20 cellular contexts compared by ENCODE assay signal in genomic region chr13:37914781-37915391, GRCh38. TPM values are rescaled to one million over a fixed set of nuclear protein-coding genes. Genes with fewer than 3 reads are reported as not detected.
DNase-seq lines count a peak whose midpoint lies in the region; ATAC-seq and TF ChIP-seq lines count a peak whose summit lies in the region.
"Had no signal": no experiment of that assay in that cellular context is flagged by ENCODE, and none has a peak within 500 bp of the region (broad histone marks: within the 10 kb centered on the region; RNA-seq: fewer than 3 reads in every experiment).

No MANE protein-coding gene starts in this region.

- peak overlapping the region; percentile 61 for H3K14ac ChIP-seq in trophoblast cell (ENCODE audit: low read length)

- no peak overlapping the region for H2AFZ ChIP-seq in trophoblast cell (ENCODE audit: insufficient read depth, low read length, poor library complexity)

- no peak for TF ChIP-seq CTCF in RWPE1 (conservative IDR thresholded peaks at IDR 0.05; ENCODE audit: low read depth)

- H4K12ac ChIP-seq in trophoblast cell (ENCODE audit: low read depth, low read length): no peak overlapping the region

- H4K91ac ChIP-seq in trophoblast cell (ENCODE audit: low read depth, low read length): peak overlapping the region; percentile 47

- peak overlapping the region; percentile 68 for H2BK5ac ChIP-seq in trophoblast cell (ENCODE audit: low read depth, low read length, poor library complexity)

- H3K4me2 ChIP-seq in trophoblast cell (ENCODE audit: low read length): no peak overlapping the region
- H3K4me2 ChIP-seq: BLaER1 had no signal

- DNase-seq in HT1080 (ENCODE audit: low read depth) (peak; percentile 66), RWPE1 (ENCODE audit: low spot score) (peak; percentile 21), fibroblast of peridontal ligament (ENCODE audit: extremely low read depth) (peak; percentile 13), trophoblast cell (peak in 1 of 2 donors; percentile 16), NCI-H1694 (lab: John Stamatoyannopoulos, UW) (no peak), SHP77 treated with DMSO at 0.1 percent for 48 hours (lab: John Stamatoyannopoulos, UW) (no peak)
- DNase-seq: adrenal gland; glutamatergic neuron; HFFc6; KG1; kidney; midbrain; NCI-H1105; nucleus accumbens; right cardiac atrium; SIG-M5; stimulated activated CD4-positive, alpha-beta T cell treated with anti-CD3 and anti-CD28 coated beads, Interleukin-2, amount 100 ng/mL, for 24 hours; T-helper 2 cell had no signal

- no peaks in the 10 kb centered on the region for H3K9me3 ChIP-seq in trophoblast cell (ENCODE audit: insufficient read depth, low read depth, low read length)
- H3K9me3 ChIP-seq: adrenal gland had no signal

- H2BK12ac ChIP-seq in trophoblast cell (ENCODE audit: low read length): no peak overlapping the region

- H3K4me1 ChIP-seq in trophoblast cell (ENCODE audit: control insufficient read depth in 1 of 2, insufficient read depth in 2 of 2, low read length in 2 of 2): peaks cover 0 to 2% of the 10 kb centered on the region in 2 experiments
- H3K4me1 ChIP-seq: adrenal gland had no signal

- H3K4me3 ChIP-seq in trophoblast cell (ENCODE audit: low read depth, low read length): no peak overlapping the region
- H3K4me3 ChIP-seq: adrenal gland, BLaER1 had no signal

- no peak for ATAC-seq in GM19351 (IDR thresholded peaks at IDR 0.05; ENCODE audit: unreplicated experiment)
- ATAC-seq: right cardiac atrium had no signal

- no CpG with 5 or more reads among the region's 2 CpGs for WGBS in trophoblast cell (ENCODE audit: extremely low coverage, insufficient coverage, insufficient read length)

- peak overlapping the region; percentile 83 for H2BK120ac ChIP-seq in trophoblast cell (ENCODE audit: insufficient read depth, low read length, poor library complexity)

- no peaks in the 10 kb centered on the region for H3K79me2 ChIP-seq in trophoblast cell (ENCODE audit: control insufficient read depth, insufficient read depth, low read length, poor library complexity)

- no peak overlapping the region for H3K9ac ChIP-seq in trophoblast cell (ENCODE audit: low read length)
- H3K9ac ChIP-seq: BLaER1 had no signal

- no peaks in the 10 kb centered on the region for H3K36me3 ChIP-seq in trophoblast cell (ENCODE audit: control insufficient read depth in 1 of 2, insufficient read depth in 2 of 2, low read length in 2 of 2)
- H3K36me3 ChIP-seq: adrenal gland, BLaER1 had no signal

- H3K4ac ChIP-seq in trophoblast cell (ENCODE audit: low read depth, low read length): no peak overlapping the region

- H4K8ac ChIP-seq in trophoblast cell (ENCODE audit: low read depth, low read length): peak overlapping the region; percentile 19

- POLR2A ChIA-PET in RWPE1 (lab: Yijun Ruan, JAX; ENCODE audit: low non-redundant PET): no interaction called here

- peaks cover 2% of the 10 kb centered on the region for H3K79me1 ChIP-seq in trophoblast cell (ENCODE audit: low read length)

- no peak overlapping the region for H3K23ac ChIP-seq in trophoblast cell (ENCODE audit: low read length)

- no peak overlapping the region for H3K18ac ChIP-seq in trophoblast cell (ENCODE audit: low read length)

- no peak overlapping the region for H2AK5ac ChIP-seq in trophoblast cell (ENCODE audit: low read length)

- H3K27ac ChIP-seq in RWPE1 (no peak overlapping the region), trophoblast cell (ENCODE audit: low read depth, low read length) (no peak overlapping the region)
- H3K27ac ChIP-seq: adrenal gland, BLaER1 had no signal

- no peaks in the 10 kb centered on the region for H3K27me3 ChIP-seq in trophoblast cell (ENCODE audit: insufficient read depth, low read length)
- H3K27me3 ChIP-seq: adrenal gland, BLaER1 had no signal

- CTCF ChIA-PET in RWPE1 (lab: Yijun Ruan, JAX): interaction anchor here (0.6 to 0.7 kb wide), 3 partner anchors 200 to 363 kb away, joined by 3 to 6 read pairs (median 6); no protein-coding TSS in a partner anchor

RNA-seq across cellular contexts. Expression of gene TRPC4, which starts 45.3 kb away (rescaled TPM):
- total RNA-seq in HT1080 (2014; rRNA removed; shearing (Covaris generic)): 0.10 and 0.26 TPM in 2 replicates
- 0.09 TPM in 2 replicates for polyA plus RNA-seq in HT1080 (2015; cell fraction: cytosol; rRNA removed)
- 0.02 and 0.24 TPM in 2 replicates for polyA plus RNA-seq in HT1080 (2015; cell fraction: nucleus; rRNA removed)
- polyA plus RNA-seq in trophoblast cell (2013): 0.07 and 0.08 TPM in 2 replicates

Comparison
In these comparisons a context has a peak if more than half of its experiments do, and no peak if none do; other contexts are left out.
1. DNase-seq: peak in HT1080 (single experiment), RWPE1 (single experiment) and fibroblast of peridontal ligament (single experiment); none in NCI-H1694 (single experiment) and SHP77 treated with DMSO at 0.1 percent for 48 hours (single experiment).